Comparison of ENCODE assay signal across 1 cellular context in genomic region chr9:114349713-114350480, GRCh38.
A peak's percentile ranks its signal among the peaks of the same experiment; 100 is the strongest.
TF ChIP-seq lines count a peak whose summit lies in the region.

No MANE protein-coding gene starts in this region.

TF ChIP-seq in A549, 52 proteins besides CTCF, POLR2A, EP300 and RAD21:
- TF ChIP-seq ZFP36 (IDR thresholded peaks at IDR 0.05; ENCODE audit: borderline replicate concordance, partially characterized antibody): peak; percentile 84
- no peak for TF ChIP-seq MAFK (IDR thresholded peaks at IDR 0.05; ENCODE audit: partially characterized antibody)
- no peak for TF ChIP-seq RCOR1 (IDR thresholded peaks at IDR 0.05; ENCODE audit: low read depth, low read length)
- TF ChIP-seq MYC (IDR thresholded peaks at IDR 0.05; ENCODE audit: borderline replicate concordance, low read length): no peak
